ENCODE assay signal across 8 cellular contexts in the genomic region with DNA sequence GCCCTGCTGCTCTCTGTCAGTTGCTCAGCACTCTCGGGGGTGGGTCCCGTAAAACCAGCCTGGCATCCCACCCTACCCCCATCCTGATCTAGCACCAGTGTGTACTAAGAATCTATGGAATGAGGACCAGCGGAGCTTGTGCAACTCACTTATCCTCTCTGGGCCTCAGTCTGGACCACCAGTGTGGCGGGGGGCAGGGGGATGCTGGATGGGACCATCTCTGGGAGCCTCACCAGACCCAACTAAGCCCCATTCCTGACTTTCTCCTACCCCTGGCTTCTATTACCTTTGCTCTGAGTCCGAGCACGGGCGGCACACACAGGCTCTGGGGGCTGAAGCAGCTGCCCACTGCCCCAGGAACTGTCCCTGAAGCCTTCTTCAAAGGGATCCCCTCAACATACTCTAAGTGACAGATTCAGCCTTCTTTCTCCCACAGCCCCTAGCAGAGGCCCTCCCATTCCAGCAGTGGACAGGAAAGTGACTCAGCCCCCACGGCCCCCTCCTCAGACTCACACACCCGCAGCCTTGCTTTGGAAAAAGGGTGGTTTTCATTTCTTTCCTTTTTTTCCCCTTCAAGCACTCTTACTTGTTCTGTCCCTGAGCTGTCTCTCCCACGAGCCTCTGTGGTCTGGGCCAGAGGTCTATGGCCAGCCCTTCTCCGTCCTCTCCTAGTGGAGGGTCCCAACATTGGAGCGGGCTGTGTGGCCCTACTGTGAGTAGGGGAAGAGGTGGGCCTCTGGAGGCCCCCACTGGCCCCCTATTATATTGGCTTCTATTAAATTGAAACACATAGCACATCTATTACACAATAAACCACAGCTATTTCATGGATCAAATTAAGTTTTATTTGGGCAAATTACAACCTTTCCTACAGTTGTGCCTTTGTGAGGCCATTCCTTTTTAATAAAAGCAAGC.
DNase-seq lines count a peak whose midpoint lies in the region; ATAC-seq, FAIRE-seq and TF ChIP-seq lines count a peak whose summit lies in the region.

No MANE protein-coding gene starts in this region.

- H3K79me2 ChIP-seq in GM23248 (ENCODE audit: insufficient read depth) (no peaks in the 10 kb centered on the region), astrocyte (ENCODE audit: insufficient read depth, low read length) (no peaks in the 10 kb centered on the region)

- peaks cover 35% of the 10 kb centered on the region for H3K4me1 Mint-ChIP-seq in astrocyte (ENCODE audit: low read depth, unreplicated experiment)

- H3K4me2 ChIP-seq in GM23248 (ENCODE audit: unreplicated experiment) (peak overlapping the region; percentile 95), astrocyte (ENCODE audit: low read length) (peak overlapping the region; percentile 77)

- H3K27ac Mint-ChIP-seq in astrocyte (ENCODE audit: unreplicated experiment): peak overlapping the region; percentile 98

- H2AFZ ChIP-seq in GM23248 (peak overlapping the region; percentile 79), astrocyte (ENCODE audit: low read depth, low read length) (peak overlapping the region; percentile 38)

- H3K36me3 ChIP-seq in GM23248 (ENCODE audit: low read depth) (no peaks in the 10 kb centered on the region), astrocyte (ENCODE audit: insufficient read depth, low read length) (no peaks in the 10 kb centered on the region)

- H4K20me1 ChIP-seq in GM23248 (ENCODE audit: insufficient read depth) (no peaks in the 10 kb centered on the region), astrocyte (ENCODE audit: insufficient read depth, low read length) (no peaks in the 10 kb centered on the region)

- peaks cover 20% of the 10 kb centered on the region for H3F3A ChIP-seq in GM23248 (ENCODE audit: insufficient read depth)

- no peaks in the 10 kb centered on the region for H3K36me3 Mint-ChIP-seq in astrocyte (ENCODE audit: low read depth, unreplicated experiment)

- H3K27me3 ChIP-seq in GM23248 (replicated peaks; ENCODE audit: insufficient read depth) (no peaks in the 10 kb centered on the region), astrocyte (ENCODE audit: insufficient read depth, low read length) (no peaks in the 10 kb centered on the region), right cardiac atrium (ENCODE audit: control insufficient read depth, insufficient read depth) (no peaks in the 10 kb centered on the region)

- H3K4me3 ChIP-seq in GM23248: peak overlapping the region; percentile 51
- H3K4me3 ChIP-seq in astrocyte (ENCODE audit: insufficient read depth, low read depth, low read length): no peak overlapping the region
- H3K4me3 ChIP-seq in right cardiac atrium (ENCODE audit: low read length): no peak overlapping the region
- H3K4me3 ChIP-seq in skin epidermis: no peak overlapping the region

- peaks cover 2% of the 10 kb centered on the region for H3K9me3 Mint-ChIP-seq in astrocyte (ENCODE audit: unreplicated experiment)

- intact Hi-C loops in right cardiac atrium (cut with DNase I): no loop called here

- no peaks in the 10 kb centered on the region for H3K9me3 ChIP-seq in GM23248 (ENCODE audit: low read depth)
- no peaks in the 10 kb centered on the region for H3K9me3 ChIP-seq in astrocyte (ENCODE audit: insufficient read depth, low read depth, low read length)
- H3K9me3 ChIP-seq in right cardiac atrium (ENCODE audit: control insufficient read depth, low read length): no peaks in the 10 kb centered on the region

- WGBS in GM23248 (ENCODE audit: low coverage in 1 of 2, low lambda C conversion rate in 2 of 2, missing lambda C conversion rate in 2 of 2), 2 experiments: 34 to 43% methylated on average over 12 of the region's 12 CpGs
- 67% methylated on average over 12 of the region's 12 CpGs for WGBS in right cardiac atrium

- in situ Hi-C loops in GM23248 (cut with MboI): no loop called here

- no peaks in the 10 kb centered on the region for H3K9me2 ChIP-seq in GM23248 (ENCODE audit: insufficient read depth)

- peak; percentile 38 to 40 for ATAC-seq in right cardiac atrium
- ATAC-seq in HG02798 (IDR thresholded peaks at IDR 0.05; ENCODE audit: poor library complexity, unreplicated experiment): no peak
- no peak for ATAC-seq in HG02571 (IDR thresholded peaks at IDR 0.05; ENCODE audit: unreplicated experiment)
- ATAC-seq in HG02588 (IDR thresholded peaks at IDR 0.05; ENCODE audit: unreplicated experiment): no peak

- no peak for FAIRE-seq in astrocyte (lab: Jason Lieb, UNC)

- peaks cover 70% of the 10 kb centered on the region for H3K4me1 ChIP-seq in GM23248 (ENCODE audit: insufficient read depth)
- H3K4me1 ChIP-seq in astrocyte (ENCODE audit: insufficient read depth, low read length): peaks cover 46% of the 10 kb centered on the region
- peaks cover 18% of the 10 kb centered on the region for H3K4me1 ChIP-seq in right cardiac atrium (ENCODE audit: control insufficient read depth, insufficient read depth, low read length)

- no peak for TF ChIP-seq CTCF in astrocyte (IDR thresholded peaks at IDR 0.05; ENCODE audit: insufficient read depth, low read depth, low read length)

- DNase-seq in GM23248 (peak; percentile 65), astrocyte (ENCODE audit: low read depth) (peak; percentile 69), right cardiac atrium (no peak), SHP77 treated with DMSO at 0.1 percent for 48 hours (lab: John Stamatoyannopoulos, UW) (no peak)

- peak overlapping the region; percentile 99 for H3K27ac ChIP-seq in GM23248
- peak overlapping the region; percentile 89 for H3K27ac ChIP-seq in astrocyte (ENCODE audit: low read depth, low read length)
- H3K27ac ChIP-seq in right cardiac atrium (ENCODE audit: low read length): peak overlapping the region; percentile 90
- peak overlapping the region in 20 of 21 experiments; percentile 33 to 87 (median 75) for H3K27ac ChIP-seq in skin epidermis

- H3K9ac ChIP-seq in GM23248 (peak overlapping the region; percentile 85), astrocyte (ENCODE audit: low read length) (peak overlapping the region; percentile 66)

- no peaks in the 10 kb centered on the region for H3K27me3 Mint-ChIP-seq in astrocyte (ENCODE audit: low read depth, unreplicated experiment)

- peak overlapping the region; percentile 51 for H3K4me3 Mint-ChIP-seq in astrocyte (ENCODE audit: unreplicated experiment)

Comparison
In these comparisons a context has a peak if more than half of its experiments do, and no peak if none do; other contexts are left out.
1. DNase-seq: peak in GM23248 (single experiment) and astrocyte (single experiment); none in right cardiac atrium (0 of 3) and SHP77 treated with DMSO at 0.1 percent for 48 hours (single experiment).
2. ATAC-seq: peak in right cardiac atrium (2 of 2); none in HG02798 (single experiment), HG02571 (single experiment) and HG02588 (single experiment).
3. Peak in every context shown above with its lines, with median percentiles within 50 percentile points of each other: H3K27ac ChIP-seq.